Comparison of ENCODE assay signal across 18 cellular contexts in genomic region chr10:75546004-75546403, GRCh38.
"Had no signal": no experiment of that assay in that cellular context is flagged by ENCODE, and none has a peak within 500 bp of the region (broad histone marks: within the 10 kb centered on the region; RNA-seq: fewer than 3 reads in every experiment).

No MANE protein-coding gene starts in this region.

- H3K27me3 ChIP-seq: adrenal gland, pancreas had no signal

- ATAC-seq: activated CD4-positive, alpha-beta T cell treated with anti-CD3 and anti-CD28 coated beads for 36 hours; activated CD8-positive, alpha-beta memory T cell treated with anti-CD3 and anti-CD28 coated beads, Interleukin-2, amount 10 ng/mL, durations not matched to agents 7 days and 5 days; gastrocnemius medialis; left colon; pancreas; stimulated activated memory B cell treated with anti-CD40 and anti-IgM and Interleukin-4, amounts not matched to agents 10 μg/mL and 1 μg/mL and 100 μg/mL, for 72 hours had no signal

- DNase-seq: activated CD4-positive, alpha-beta memory T cell treated with anti-CD3 and anti-CD28 coated beads for 36 hours; activated CD4-positive, alpha-beta T cell treated with anti-CD3 and anti-CD28 coated beads for 36 hours; activated CD8-positive, alpha-beta memory T cell treated with anti-CD3 and anti-CD28 coated beads, Interleukin-2, amount 10 ng/mL, durations not matched to agents 7 days and 5 days; activated naive CD4-positive, alpha-beta T cell treated with anti-CD3 and anti-CD28 coated beads for 36 hours; activated T-cell treated with anti-CD3 and anti-CD28 coated beads, Interleukin-2, amount 50 U/mL, for 1 hour; effector memory CD4-positive, alpha-beta T cell; gastrocnemius medialis; left colon; naive B cell; pancreas; T-helper 2 cell had no signal

- H3K9me3 ChIP-seq: adrenal gland, pancreas had no signal

- H3K27ac ChIP-seq: adrenal gland, gastrocnemius medialis, pancreas had no signal

- H3K27me3 Mint-ChIP-seq: dendritic cell treated with granulocyte-macrophage colony-stimulating factor and Interleukin-4, amounts not matched to agents 40 ng/mL and 50 ng/mL, for 4 days had no signal

- H3K4me3 ChIP-seq: adrenal gland, gastrocnemius medialis, lung, pancreas had no signal

- H3K27ac Mint-ChIP-seq: activated CD4-positive, alpha-beta memory T cell treated with anti-CD3 and anti-CD28 coated beads for 36 hours; activated CD4-positive, alpha-beta T cell treated with anti-CD3 and anti-CD28 coated beads for 36 hours; activated CD8-positive, alpha-beta memory T cell treated with anti-CD3 and anti-CD28 coated beads, Interleukin-2, amount 10 ng/mL, durations not matched to agents 7 days and 5 days; activated naive CD4-positive, alpha-beta T cell treated with anti-CD3 and anti-CD28 coated beads for 36 hours; activated T-helper 2 cell treated with anti-CD3 and anti-CD28 coated beads, Interferon-gamma antibody, Interleukin-2, Interleukin-4, amounts not matched to agents 10 μg/mL and 5 μg/mL and 100 μg/mL, durations not matched to agents 14 hours and 24 hours and 36 hours; dendritic cell treated with granulocyte-macrophage colony-stimulating factor and Interleukin-4, amounts not matched to agents 40 ng/mL and 50 ng/mL, for 4 days; mesothelial cell of epicardium; naive B cell; stimulated activated memory B cell treated with anti-CD40 and anti-IgM and Interleukin-4, amounts not matched to agents 10 μg/mL and 1 μg/mL and 100 μg/mL, for 72 hours had no signal

- H3K36me3 ChIP-seq: adrenal gland, gastrocnemius medialis, pancreas had no signal

- FAIRE-seq: islet of Langerhans, pancreas had no signal

- H3K9me3 Mint-ChIP-seq: activated CD4-positive, alpha-beta memory T cell treated with anti-CD3 and anti-CD28 coated beads for 36 hours; activated naive CD4-positive, alpha-beta T cell treated with anti-CD3 and anti-CD28 coated beads for 36 hours; activated T-helper 2 cell treated with anti-CD3 and anti-CD28 coated beads, Interferon-gamma antibody, Interleukin-2, Interleukin-4, amounts not matched to agents 10 μg/mL and 5 μg/mL and 100 μg/mL, durations not matched to agents 14 hours and 24 hours and 36 hours; dendritic cell treated with granulocyte-macrophage colony-stimulating factor and Interleukin-4, amounts not matched to agents 40 ng/mL and 50 ng/mL, for 4 days had no signal

- H3K4me3 Mint-ChIP-seq: activated CD4-positive, alpha-beta memory T cell treated with anti-CD3 and anti-CD28 coated beads for 36 hours; activated CD4-positive, alpha-beta T cell treated with anti-CD3 and anti-CD28 coated beads for 36 hours; activated CD8-positive, alpha-beta memory T cell treated with anti-CD3 and anti-CD28 coated beads, Interleukin-2, amount 10 ng/mL, durations not matched to agents 7 days and 5 days; activated naive CD4-positive, alpha-beta T cell treated with anti-CD3 and anti-CD28 coated beads for 36 hours; dendritic cell treated with granulocyte-macrophage colony-stimulating factor and Interleukin-4, amounts not matched to agents 40 ng/mL and 50 ng/mL, for 4 days; mesothelial cell of epicardium; naive B cell; stimulated activated memory B cell treated with anti-CD40 and anti-IgM and Interleukin-4, amounts not matched to agents 10 μg/mL and 1 μg/mL and 100 μg/mL, for 72 hours had no signal

- H3K36me3 Mint-ChIP-seq: activated CD4-positive, alpha-beta memory T cell treated with anti-CD3 and anti-CD28 coated beads for 36 hours; activated CD8-positive, alpha-beta memory T cell treated with anti-CD3 and anti-CD28 coated beads, Interleukin-2, amount 10 ng/mL, durations not matched to agents 7 days and 5 days; mesothelial cell of epicardium; naive B cell; stimulated activated memory B cell treated with anti-CD40 and anti-IgM and Interleukin-4, amounts not matched to agents 10 μg/mL and 1 μg/mL and 100 μg/mL, for 72 hours had no signal

- H3K4me1 Mint-ChIP-seq: activated CD4-positive, alpha-beta T cell treated with anti-CD3 and anti-CD28 coated beads for 36 hours; activated CD8-positive, alpha-beta memory T cell treated with anti-CD3 and anti-CD28 coated beads, Interleukin-2, amount 10 ng/mL, durations not matched to agents 7 days and 5 days; naive B cell; stimulated activated memory B cell treated with anti-CD40 and anti-IgM and Interleukin-4, amounts not matched to agents 10 μg/mL and 1 μg/mL and 100 μg/mL, for 72 hours had no signal
